In the genomic region with DNA sequence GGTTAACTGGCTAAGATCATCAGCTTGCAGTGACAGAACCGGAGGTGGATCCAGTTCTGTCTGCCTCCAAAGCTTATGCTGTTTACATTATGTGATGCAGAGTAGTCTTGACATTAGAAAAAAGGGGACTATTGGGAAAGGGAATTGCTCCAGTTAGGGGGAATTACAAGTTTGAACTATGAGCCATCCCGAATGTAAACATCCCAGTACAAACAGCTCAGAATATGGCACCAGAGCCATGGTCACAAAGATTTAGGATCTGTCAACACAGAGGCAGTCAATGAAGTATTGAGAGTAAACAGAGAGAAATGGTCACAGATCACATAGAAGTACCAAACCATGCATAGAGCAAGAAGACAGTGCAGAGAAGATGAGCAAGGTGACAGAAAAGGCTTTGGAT, we compare ENCODE assay signal across 1 cellular context.
A peak's percentile ranks its signal among the peaks of the same experiment; 100 is the strongest.
TF ChIP-seq lines count a peak whose summit lies in the region.

No MANE protein-coding gene starts in this region.

TF ChIP-seq in HepG2, 621 proteins besides CTCF, POLR2A, EP300 and RAD21 (continued from another document and continues in another):
- TF ChIP-seq, protein P1, sequence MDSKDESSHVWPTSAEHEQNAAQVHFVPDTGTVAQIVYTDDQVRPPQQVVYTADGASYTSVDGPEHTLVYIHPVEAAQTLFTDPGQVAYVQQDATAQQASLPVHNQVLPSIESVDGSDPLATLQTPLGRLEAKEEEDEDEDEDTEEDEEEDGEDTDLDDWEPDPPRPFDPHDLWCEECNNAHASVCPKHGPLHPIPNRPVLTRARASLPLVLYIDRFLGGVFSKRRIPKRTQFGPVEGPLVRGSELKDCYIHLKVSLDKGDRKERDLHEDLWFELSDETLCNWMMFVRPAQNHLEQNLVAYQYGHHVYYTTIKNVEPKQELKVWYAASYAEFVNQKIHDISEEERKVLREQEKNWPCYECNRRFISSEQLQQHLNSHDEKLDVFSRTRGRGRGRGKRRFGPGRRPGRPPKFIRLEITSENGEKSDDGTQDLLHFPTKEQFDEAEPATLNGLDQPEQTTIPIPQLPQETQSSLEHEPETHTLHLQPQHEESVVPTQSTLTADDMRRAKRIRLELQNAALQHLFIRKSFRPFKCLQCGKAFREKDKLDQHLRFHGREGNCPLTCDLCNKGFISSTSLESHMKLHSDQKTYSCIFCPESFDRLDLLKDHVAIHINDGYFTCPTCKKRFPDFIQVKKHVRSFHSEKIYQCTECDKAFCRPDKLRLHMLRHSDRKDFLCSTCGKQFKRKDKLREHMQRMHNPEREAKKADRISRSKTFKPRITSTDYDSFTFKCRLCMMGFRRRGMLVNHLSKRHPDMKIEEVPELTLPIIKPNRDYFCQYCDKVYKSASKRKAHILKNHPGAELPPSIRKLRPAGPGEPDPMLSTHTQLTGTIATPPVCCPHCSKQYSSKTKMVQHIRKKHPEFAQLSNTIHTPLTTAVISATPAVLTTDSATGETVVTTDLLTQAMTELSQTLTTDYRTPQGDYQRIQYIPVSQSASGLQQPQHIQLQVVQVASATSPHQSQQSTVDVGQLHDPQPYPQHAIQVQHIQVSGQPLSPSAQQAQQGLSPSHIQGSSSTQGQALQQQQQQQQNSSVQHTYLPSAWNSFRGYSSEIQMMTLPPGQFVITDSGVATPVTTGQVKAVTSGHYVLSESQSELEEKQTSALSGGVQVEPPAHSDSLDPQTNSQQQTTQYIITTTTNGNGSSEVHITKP (CRISPR knock-in tag; IDR thresholded peaks at IDR 0.05; ENCODE audit: low read depth): peak; percentile 88; the same call in 1 of the 2 replicates
- peak; percentile 99 for TF ChIP-seq FOXK1 (CRISPR knock-in tag; IDR thresholded peaks at IDR 0.05; ENCODE audit: borderline replicate concordance, low read depth)
- TF ChIP-seq, protein P2, sequence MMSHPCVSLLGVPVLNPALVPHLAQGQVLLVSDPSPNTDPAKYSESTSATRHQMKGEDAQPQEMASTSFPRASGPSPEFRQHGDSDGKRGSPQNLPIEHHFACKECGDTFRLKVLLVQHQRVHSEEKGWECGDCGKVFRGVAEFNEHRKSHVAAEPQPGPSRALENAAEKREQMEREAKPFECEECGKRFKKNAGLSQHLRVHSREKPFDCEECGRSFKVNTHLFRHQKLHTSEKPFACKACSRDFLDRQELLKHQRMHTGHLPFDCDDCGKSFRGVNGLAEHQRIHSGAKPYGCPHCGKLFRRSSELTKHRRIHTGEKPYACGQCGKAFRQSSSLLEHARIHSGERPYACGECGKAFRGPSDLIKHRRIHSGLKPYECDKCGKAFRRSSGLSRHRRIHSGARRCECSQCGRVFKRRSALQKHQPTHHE (CRISPR knock-in tag; IDR thresholded peaks at IDR 0.05; ENCODE audit: borderline replicate concordance): no peak
- TF ChIP-seq ZNF20 (CRISPR knock-in tag; IDR thresholded peaks at IDR 0.05): no peak
- no peak for TF ChIP-seq ZNF44 (CRISPR knock-in tag; IDR thresholded peaks at IDR 0.05)
- no peak for TF ChIP-seq ATM (IDR thresholded peaks at IDR 0.05; ENCODE audit: borderline replicate concordance)
- peak; percentile 46; the same call in 1 of the 2 replicates for TF ChIP-seq ZNF878 (CRISPR knock-in tag; IDR thresholded peaks at IDR 0.05)
- no peak for TF ChIP-seq ZNF674 (CRISPR knock-in tag; IDR thresholded peaks at IDR 0.05; ENCODE audit: low read depth)
- TF ChIP-seq, protein P3, sequence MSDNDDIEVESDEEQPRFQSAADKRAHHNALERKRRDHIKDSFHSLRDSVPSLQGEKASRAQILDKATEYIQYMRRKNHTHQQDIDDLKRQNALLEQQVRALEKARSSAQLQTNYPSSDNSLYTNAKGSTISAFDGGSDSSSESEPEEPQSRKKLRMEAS (IDR thresholded peaks at IDR 0.05): peak; percentile 64
- TF ChIP-seq ZNF737 (CRISPR knock-in tag; IDR thresholded peaks at IDR 0.05; ENCODE audit: borderline replicate concordance): no peak
- TF ChIP-seq, protein P4, sequence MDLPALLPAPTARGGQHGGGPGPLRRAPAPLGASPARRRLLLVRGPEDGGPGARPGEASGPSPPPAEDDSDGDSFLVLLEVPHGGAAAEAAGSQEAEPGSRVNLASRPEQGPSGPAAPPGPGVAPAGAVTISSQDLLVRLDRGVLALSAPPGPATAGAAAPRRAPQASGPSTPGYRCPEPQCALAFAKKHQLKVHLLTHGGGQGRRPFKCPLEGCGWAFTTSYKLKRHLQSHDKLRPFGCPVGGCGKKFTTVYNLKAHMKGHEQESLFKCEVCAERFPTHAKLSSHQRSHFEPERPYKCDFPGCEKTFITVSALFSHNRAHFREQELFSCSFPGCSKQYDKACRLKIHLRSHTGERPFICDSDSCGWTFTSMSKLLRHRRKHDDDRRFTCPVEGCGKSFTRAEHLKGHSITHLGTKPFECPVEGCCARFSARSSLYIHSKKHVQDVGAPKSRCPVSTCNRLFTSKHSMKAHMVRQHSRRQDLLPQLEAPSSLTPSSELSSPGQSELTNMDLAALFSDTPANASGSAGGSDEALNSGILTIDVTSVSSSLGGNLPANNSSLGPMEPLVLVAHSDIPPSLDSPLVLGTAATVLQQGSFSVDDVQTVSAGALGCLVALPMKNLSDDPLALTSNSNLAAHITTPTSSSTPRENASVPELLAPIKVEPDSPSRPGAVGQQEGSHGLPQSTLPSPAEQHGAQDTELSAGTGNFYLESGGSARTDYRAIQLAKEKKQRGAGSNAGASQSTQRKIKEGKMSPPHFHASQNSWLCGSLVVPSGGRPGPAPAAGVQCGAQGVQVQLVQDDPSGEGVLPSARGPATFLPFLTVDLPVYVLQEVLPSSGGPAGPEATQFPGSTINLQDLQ (CRISPR knock-in tag; IDR thresholded peaks at IDR 0.05): no peak
- TF ChIP-seq, protein P5, sequence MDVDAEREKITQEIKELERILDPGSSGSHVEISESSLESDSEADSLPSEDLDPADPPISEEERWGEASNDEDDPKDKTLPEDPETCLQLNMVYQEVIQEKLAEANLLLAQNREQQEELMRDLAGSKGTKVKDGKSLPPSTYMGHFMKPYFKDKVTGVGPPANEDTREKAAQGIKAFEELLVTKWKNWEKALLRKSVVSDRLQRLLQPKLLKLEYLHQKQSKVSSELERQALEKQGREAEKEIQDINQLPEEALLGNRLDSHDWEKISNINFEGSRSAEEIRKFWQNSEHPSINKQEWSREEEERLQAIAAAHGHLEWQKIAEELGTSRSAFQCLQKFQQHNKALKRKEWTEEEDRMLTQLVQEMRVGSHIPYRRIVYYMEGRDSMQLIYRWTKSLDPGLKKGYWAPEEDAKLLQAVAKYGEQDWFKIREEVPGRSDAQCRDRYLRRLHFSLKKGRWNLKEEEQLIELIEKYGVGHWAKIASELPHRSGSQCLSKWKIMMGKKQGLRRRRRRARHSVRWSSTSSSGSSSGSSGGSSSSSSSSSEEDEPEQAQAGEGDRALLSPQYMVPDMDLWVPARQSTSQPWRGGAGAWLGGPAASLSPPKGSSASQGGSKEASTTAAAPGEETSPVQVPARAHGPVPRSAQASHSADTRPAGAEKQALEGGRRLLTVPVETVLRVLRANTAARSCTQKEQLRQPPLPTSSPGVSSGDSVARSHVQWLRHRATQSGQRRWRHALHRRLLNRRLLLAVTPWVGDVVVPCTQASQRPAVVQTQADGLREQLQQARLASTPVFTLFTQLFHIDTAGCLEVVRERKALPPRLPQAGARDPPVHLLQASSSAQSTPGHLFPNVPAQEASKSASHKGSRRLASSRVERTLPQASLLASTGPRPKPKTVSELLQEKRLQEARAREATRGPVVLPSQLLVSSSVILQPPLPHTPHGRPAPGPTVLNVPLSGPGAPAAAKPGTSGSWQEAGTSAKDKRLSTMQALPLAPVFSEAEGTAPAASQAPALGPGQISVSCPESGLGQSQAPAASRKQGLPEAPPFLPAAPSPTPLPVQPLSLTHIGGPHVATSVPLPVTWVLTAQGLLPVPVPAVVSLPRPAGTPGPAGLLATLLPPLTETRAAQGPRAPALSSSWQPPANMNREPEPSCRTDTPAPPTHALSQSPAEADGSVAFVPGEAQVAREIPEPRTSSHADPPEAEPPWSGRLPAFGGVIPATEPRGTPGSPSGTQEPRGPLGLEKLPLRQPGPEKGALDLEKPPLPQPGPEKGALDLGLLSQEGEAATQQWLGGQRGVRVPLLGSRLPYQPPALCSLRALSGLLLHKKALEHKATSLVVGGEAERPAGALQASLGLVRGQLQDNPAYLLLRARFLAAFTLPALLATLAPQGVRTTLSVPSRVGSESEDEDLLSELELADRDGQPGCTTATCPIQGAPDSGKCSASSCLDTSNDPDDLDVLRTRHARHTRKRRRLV (CRISPR knock-in tag; IDR thresholded peaks at IDR 0.05): no peak
- peak; percentile 97 for TF ChIP-seq HDAC1 (CRISPR knock-in tag; IDR thresholded peaks at IDR 0.05)
- TF ChIP-seq, protein P6, sequence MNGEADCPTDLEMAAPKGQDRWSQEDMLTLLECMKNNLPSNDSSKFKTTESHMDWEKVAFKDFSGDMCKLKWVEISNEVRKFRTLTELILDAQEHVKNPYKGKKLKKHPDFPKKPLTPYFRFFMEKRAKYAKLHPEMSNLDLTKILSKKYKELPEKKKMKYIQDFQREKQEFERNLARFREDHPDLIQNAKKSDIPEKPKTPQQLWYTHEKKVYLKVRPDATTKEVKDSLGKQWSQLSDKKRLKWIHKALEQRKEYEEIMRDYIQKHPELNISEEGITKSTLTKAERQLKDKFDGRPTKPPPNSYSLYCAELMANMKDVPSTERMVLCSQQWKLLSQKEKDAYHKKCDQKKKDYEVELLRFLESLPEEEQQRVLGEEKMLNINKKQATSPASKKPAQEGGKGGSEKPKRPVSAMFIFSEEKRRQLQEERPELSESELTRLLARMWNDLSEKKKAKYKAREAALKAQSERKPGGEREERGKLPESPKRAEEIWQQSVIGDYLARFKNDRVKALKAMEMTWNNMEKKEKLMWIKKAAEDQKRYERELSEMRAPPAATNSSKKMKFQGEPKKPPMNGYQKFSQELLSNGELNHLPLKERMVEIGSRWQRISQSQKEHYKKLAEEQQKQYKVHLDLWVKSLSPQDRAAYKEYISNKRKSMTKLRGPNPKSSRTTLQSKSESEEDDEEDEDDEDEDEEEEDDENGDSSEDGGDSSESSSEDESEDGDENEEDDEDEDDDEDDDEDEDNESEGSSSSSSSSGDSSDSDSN (CRISPR knock-in tag; IDR thresholded peaks at IDR 0.05): no peak
- TF ChIP-seq ZKSCAN8 (CRISPR knock-in tag; IDR thresholded peaks at IDR 0.05; ENCODE audit: borderline replicate concordance): peak; percentile 90; the same call in 1 of the 2 replicates
- TF ChIP-seq, protein P7, sequence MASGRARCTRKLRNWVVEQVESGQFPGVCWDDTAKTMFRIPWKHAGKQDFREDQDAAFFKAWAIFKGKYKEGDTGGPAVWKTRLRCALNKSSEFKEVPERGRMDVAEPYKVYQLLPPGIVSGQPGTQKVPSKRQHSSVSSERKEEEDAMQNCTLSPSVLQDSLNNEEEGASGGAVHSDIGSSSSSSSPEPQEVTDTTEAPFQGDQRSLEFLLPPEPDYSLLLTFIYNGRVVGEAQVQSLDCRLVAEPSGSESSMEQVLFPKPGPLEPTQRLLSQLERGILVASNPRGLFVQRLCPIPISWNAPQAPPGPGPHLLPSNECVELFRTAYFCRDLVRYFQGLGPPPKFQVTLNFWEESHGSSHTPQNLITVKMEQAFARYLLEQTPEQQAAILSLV (CRISPR knock-in tag; IDR thresholded peaks at IDR 0.05; ENCODE audit: borderline replicate concordance): peak; percentile 51; the same call in 1 of the 2 replicates
- TF ChIP-seq ZSCAN21 (CRISPR knock-in tag; IDR thresholded peaks at IDR 0.05; ENCODE audit: borderline replicate concordance): peak; percentile 81; the same call in 1 of the 2 replicates
- TF ChIP-seq ZNF782 (CRISPR knock-in tag; IDR thresholded peaks at IDR 0.05; ENCODE audit: borderline replicate concordance): no peak
- 0 out of 2 replicates have a peak, but pooled peaks have one; percentile 61 for TF ChIP-seq BRCA1 (CRISPR knock-in tag; IDR thresholded peaks at IDR 0.05)
- TF ChIP-seq, protein P8, sequence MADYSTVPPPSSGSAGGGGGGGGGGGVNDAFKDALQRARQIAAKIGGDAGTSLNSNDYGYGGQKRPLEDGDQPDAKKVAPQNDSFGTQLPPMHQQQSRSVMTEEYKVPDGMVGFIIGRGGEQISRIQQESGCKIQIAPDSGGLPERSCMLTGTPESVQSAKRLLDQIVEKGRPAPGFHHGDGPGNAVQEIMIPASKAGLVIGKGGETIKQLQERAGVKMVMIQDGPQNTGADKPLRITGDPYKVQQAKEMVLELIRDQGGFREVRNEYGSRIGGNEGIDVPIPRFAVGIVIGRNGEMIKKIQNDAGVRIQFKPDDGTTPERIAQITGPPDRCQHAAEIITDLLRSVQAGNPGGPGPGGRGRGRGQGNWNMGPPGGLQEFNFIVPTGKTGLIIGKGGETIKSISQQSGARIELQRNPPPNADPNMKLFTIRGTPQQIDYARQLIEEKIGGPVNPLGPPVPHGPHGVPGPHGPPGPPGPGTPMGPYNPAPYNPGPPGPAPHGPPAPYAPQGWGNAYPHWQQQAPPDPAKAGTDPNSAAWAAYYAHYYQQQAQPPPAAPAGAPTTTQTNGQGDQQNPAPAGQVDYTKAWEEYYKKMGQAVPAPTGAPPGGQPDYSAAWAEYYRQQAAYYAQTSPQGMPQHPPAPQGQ (CRISPR knock-in tag; IDR thresholded peaks at IDR 0.05; ENCODE audit: borderline replicate concordance): no peak
- peak; percentile 78; the same call in 1 of the 2 replicates for TF ChIP-seq ZNF607 (CRISPR knock-in tag; IDR thresholded peaks at IDR 0.05; ENCODE audit: borderline replicate concordance)
- TF ChIP-seq ISL2 (CRISPR knock-in tag; IDR thresholded peaks at IDR 0.05): peak; percentile 96
- no peak for TF ChIP-seq ZNF572 (CRISPR knock-in tag; IDR thresholded peaks at IDR 0.05)
- TF ChIP-seq HNF4A (CRISPR knock-in tag; IDR thresholded peaks at IDR 0.05): peak; percentile 97
- TF ChIP-seq, protein P9, sequence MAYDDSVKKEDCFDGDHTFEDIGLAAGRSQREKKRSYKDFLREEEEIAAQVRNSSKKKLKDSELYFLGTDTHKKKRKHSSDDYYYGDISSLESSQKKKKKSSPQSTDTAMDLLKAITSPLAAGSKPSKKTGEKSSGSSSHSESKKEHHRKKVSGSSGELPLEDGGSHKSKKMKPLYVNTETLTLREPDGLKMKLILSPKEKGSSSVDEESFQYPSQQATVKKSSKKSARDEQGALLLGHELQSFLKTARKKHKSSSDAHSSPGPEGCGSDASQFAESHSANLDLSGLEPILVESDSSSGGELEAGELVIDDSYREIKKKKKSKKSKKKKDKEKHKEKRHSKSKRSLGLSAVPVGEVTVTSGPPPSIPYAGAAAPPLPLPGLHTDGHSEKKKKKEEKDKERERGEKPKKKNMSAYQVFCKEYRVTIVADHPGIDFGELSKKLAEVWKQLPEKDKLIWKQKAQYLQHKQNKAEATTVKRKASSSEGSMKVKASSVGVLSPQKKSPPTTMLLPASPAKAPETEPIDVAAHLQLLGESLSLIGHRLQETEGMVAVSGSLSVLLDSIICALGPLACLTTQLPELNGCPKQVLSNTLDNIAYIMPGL (CRISPR knock-in tag; IDR thresholded peaks at IDR 0.05; ENCODE audit: borderline replicate concordance in 1 of 2, low read depth in 1 of 2): peak; percentile 49 to 64; a peak in 1 of 4 replicates
- TF ChIP-seq ZNF451 (CRISPR knock-in tag; IDR thresholded peaks at IDR 0.05): no peak
- peak; percentile 99 for TF ChIP-seq FOXJ3 (CRISPR knock-in tag; IDR thresholded peaks at IDR 0.05; ENCODE audit: borderline replicate concordance)
- TF ChIP-seq ZNF263 (CRISPR knock-in tag; IDR thresholded peaks at IDR 0.05): no peak; the same call in 1 of the 2 replicates
- TF ChIP-seq CBX2 (IDR thresholded peaks at IDR 0.05; ENCODE audit: low read depth, low read length): no peak
- TF ChIP-seq CBX2 (CRISPR knock-in tag; IDR thresholded peaks at IDR 0.05; ENCODE audit: low read depth): 0 out of 2 replicates have a peak, but pooled peaks have one; percentile 43
- no peak for TF ChIP-seq ZNF180 (CRISPR knock-in tag; IDR thresholded peaks at IDR 0.05; ENCODE audit: borderline replicate concordance, low read depth)
- TF ChIP-seq MTF2 (CRISPR knock-in tag; IDR thresholded peaks at IDR 0.05; ENCODE audit: borderline replicate concordance): no peak
- no peak for TF ChIP-seq SP4 (CRISPR knock-in tag; IDR thresholded peaks at IDR 0.05)
- TF ChIP-seq RARG (CRISPR knock-in tag; IDR thresholded peaks at IDR 0.05; ENCODE audit: low read depth): no peak
- peak; percentile 64 for TF ChIP-seq JUN (CRISPR knock-in tag; IDR thresholded peaks at IDR 0.05)
- peak; percentile 68; the same call in 1 of the 3 replicates for TF ChIP-seq MXI1 (IDR thresholded peaks at IDR 0.05; ENCODE audit: borderline replicate concordance, low read depth, low read length)
- peak; percentile 50 for TF ChIP-seq XRCC5 (optimal IDR thresholded peaks at IDR 0.05; ENCODE audit: low read length)
- peak; percentile 95 for TF ChIP-seq ZNF644 (CRISPR knock-in tag; IDR thresholded peaks at IDR 0.05; ENCODE audit: low read depth)
